Comparison of ENCODE assay signal across 8 cellular contexts in the genomic region with DNA sequence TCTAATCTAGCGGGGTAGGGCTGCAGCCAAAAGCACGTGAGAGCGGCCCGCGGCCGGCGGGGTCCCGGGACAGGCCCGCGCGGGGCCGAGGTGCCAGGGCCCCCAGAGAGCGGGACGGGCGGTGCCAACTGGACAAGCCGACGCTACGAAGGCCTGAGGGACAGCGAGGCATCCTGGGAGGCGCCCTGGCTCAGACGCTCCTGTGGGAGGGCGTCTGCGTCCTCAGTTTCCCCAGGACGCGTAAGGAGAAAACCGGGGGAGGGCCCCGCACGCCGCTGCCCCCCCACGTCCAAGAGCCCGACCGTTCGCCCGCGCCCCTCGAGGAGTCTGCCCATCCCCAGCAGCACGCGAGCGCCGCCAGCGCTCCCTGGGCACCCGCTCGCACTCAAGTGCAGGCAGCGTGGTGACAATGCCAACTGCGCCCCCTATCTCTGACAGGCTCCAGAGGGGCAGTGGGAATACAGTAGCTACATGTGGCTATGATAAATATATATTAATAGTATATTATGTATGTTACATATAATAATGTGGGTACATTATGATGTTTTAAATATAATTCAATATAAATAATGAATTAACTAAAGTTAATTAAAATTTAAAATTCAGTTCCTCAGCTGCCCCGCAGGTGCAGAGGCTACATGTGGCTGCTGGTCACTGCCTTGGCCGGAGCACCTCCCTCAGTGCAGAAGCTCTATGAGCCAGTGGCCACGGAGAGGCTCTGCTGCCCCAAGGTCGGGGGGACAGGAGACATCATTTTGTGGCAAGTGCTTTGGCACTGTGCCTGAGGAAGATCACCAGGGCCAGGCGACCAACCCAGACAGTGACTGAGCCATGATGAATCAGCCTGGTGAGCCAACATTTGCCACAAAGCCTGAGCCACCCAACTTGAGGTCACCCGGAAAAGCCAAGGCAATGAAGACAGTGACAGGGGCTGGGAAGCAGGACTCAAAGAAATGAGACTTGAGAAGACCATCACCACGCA. TPM values are rescaled to one million over a fixed set of nuclear protein-coding genes. Genes with fewer than 3 reads are reported as not detected.
DNase-seq lines count a peak whose midpoint lies in the region; ATAC-seq lines count a peak whose summit lies in the region.

No MANE protein-coding gene starts in this region.

- H3K27ac Mint-ChIP-seq in effector memory CD8-positive, alpha-beta T cell, result no peak overlapping the region

- no peak overlapping the region for H3K4me3 Mint-ChIP-seq in effector memory CD8-positive, alpha-beta T cell

- peak; percentile 93 for ATAC-seq in effector memory CD8-positive, alpha-beta T cell (replicated peaks)

- DNase-seq in NCI-H1436 (lab: John Stamatoyannopoulos, UW) (peak; percentile 72), NCI-H1436 treated with DMSO at 0.1 percent for 48 hours (lab: John Stamatoyannopoulos, UW) (no peak), T-helper 1 cell (peak in 3 of 5 donors; percentile 18 to 49 (median 47)), mesenteric fat pad (ENCODE audit: low spot score) (peak; percentile 90), superior temporal gyrus (ENCODE audit: extremely low spot score) (peak; percentile 73), NCI-H1105 treated with DMSO at 0.1 percent for 48 hours (lab: John Stamatoyannopoulos, UW) (no peak), OCI-M2 (lab: John Stamatoyannopoulos, UW; ENCODE audit: unreplicated experiment) (no peak)
- DNase-seq in effector memory CD8-positive, alpha-beta T cell, result peak in 2 of 3 experiments; percentile 50 to 53

- H3K27me3 Mint-ChIP-seq in effector memory CD8-positive, alpha-beta T cell, result peaks cover 0 to 13% of the 10 kb centered on the region in 2 donors

- H3K36me3 Mint-ChIP-seq in effector memory CD8-positive, alpha-beta T cell (ENCODE audit: insufficient read depth), result peaks cover 8% of the 10 kb centered on the region

- peaks cover 7% of the 10 kb centered on the region in 2 donors for H3K4me1 Mint-ChIP-seq in effector memory CD8-positive, alpha-beta T cell (ENCODE audit: low read depth in 2 of 2)

- H3K9me3 Mint-ChIP-seq in effector memory CD8-positive, alpha-beta T cell, result peaks cover 6 to 12% of the 10 kb centered on the region in 2 donors

RNA-seq across cellular contexts. Expression of gene SFT2D3, which starts 5.5 kb away (rescaled TPM):
- 4.2 TPM for total RNA-seq in mesenteric fat pad

RNA-seq across cellular contexts. Expression of gene LIMS2, which starts 20.5 kb away (rescaled TPM):
- 70.6 TPM for total RNA-seq in mesenteric fat pad

RNA-seq across cellular contexts. Expression of gene GPR17, which starts 49.8 kb away (rescaled TPM):
- not detected for total RNA-seq in mesenteric fat pad

Comparison
In these comparisons a context has a peak if more than half of its experiments do, and no peak if none do; other contexts are left out.
1. DNase-seq: peak in NCI-H1436 (single experiment), T-helper 1 cell (3 of 5), effector memory CD8-positive, alpha-beta T cell (2 of 3), mesenteric fat pad (single experiment) and superior temporal gyrus (single experiment); none in NCI-H1436 treated with DMSO at 0.1 percent for 48 hours (single experiment), NCI-H1105 treated with DMSO at 0.1 percent for 48 hours (single experiment) and OCI-M2 (single experiment).